In the genomic region with DNA sequence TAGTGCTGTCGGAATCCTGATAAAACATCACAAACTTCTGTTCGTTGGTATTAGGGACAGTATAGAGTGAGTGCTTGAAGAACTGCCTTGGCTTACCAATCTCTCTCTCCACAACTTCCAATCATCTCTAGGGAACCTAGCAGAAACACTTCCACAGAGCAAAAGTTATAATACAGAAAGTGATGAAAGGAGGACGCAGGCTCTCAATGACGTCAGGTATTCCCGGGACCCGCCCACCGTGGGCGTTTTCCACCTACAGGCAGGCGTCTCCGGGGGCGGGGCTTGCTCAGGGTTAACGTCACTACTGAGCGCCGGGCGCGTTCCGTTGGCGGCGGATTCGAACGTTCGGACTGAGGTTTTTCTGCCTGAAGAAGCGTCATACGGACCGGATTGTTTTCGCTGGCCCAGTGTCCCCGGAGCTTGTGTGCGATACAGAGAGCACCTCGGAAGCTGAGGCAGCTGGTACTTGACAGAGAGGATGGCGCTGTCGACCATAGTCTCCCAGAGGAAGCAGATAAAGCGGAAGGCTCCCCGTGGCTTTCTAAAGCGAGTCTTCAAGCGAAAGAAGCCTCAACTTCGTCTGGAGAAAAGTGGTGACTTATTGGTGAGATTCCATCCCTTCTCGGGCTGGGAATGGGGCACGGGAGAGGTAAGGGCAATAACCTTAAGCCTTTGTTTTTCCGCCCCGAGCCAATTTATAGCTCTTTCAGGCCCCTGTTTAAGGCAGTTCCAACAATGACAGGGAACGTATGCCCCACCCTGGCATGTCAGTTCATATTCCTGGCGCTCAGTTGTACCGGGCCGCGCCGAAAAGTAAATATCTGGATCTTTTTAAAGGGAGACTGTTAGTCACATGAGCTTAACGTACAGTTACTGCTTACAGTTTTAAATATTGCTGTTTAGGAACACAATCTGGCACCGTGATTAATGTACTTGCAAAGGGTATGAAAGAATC, we compare ENCODE assay signal across 8 cellular contexts. TPM values are rescaled to one million over a fixed set of nuclear protein-coding genes. Genes with fewer than 3 reads are reported as not detected.
A peak's percentile ranks its signal among the peaks of the same experiment; 100 is the strongest.
DNase-seq lines count a peak whose midpoint lies in the region; ATAC-seq, FAIRE-seq and TF ChIP-seq lines count a peak whose summit lies in the region.

Gene CENPW, plus strand, starts transcription at position 320 of the 955 bp plus-strand sequence. Its CDS starts 159 bp downstream, at position 479.

- H3K9me3 Mint-ChIP-seq in WTC11, result no peaks in the 10 kb centered on the region

- no peak for TF ChIP-seq CTCF in WTC11 (IDR thresholded peaks at IDR 0.05)

- peak; percentile 87 for FAIRE-seq in islet of Langerhans (lab: Jason Lieb, UNC)

- ATAC-seq in GM19025 (IDR thresholded peaks at IDR 0.05; ENCODE audit: low read depth, unreplicated experiment) (peak; percentile 97), HG03196 (IDR thresholded peaks at IDR 0.05; ENCODE audit: unreplicated experiment) (peak; percentile 95), WTC11 (peak; percentile 88)

- H3K27me3 Mint-ChIP-seq in WTC11 (ENCODE audit: low read depth), result no peaks in the 10 kb centered on the region

- no peaks in the 10 kb centered on the region for H3K36me3 Mint-ChIP-seq in WTC11

- peak; percentile 98 for DNase-seq in AG20443 (ENCODE audit: low spot score)
- DNase-seq in NCI-H2227 treated with DMSO at 0.1 percent for 48 hours (lab: John Stamatoyannopoulos, UW), result peak; percentile 72
- DNase-seq in WTC11 (ENCODE audit: low spot score), result peak; percentile 98
- DNase-seq in caudate nucleus (lab: John Stamatoyannopoulos, UW), result peak in 60 of 61 donors; percentile 9 to 92 (median 66)
- peak; percentile 97 for DNase-seq in stimulated activated CD4-positive, alpha-beta T cell treated with anti-CD3 and anti-CD28 coated beads, Interleukin-12 subunit alpha, Interleukin-12 subunit beta, amount 100 ng/mL, for 4 hours

- H3K4me3 Mint-ChIP-seq in WTC11, result no peak within 1 kb of the TSS

- POLR2A ChIA-PET in WTC11 (lab: Charles Lee), result interaction anchor here (1.0 to 1.2 kb wide), 2 partner anchors 165 to 353 kb away, joined by 3 to 5 read pairs; partner anchors contain the start of gene TRMT11

- H3K27ac ChIP-seq in caudate nucleus (ENCODE audit: low read depth, low read length), result no peak within 1 kb of the TSS

- H3K4me1 Mint-ChIP-seq in WTC11, result peaks cover 33% of the 10 kb centered on the region

- CTCF ChIA-PET in WTC11 (lab: Charles Lee), result interaction anchor here (1.1 to 1.8 kb wide), 3 partner anchors 21 to 317 kb away, joined by 3 to 6 read pairs (median 4); no protein-coding TSS in a partner anchor

- no peak within 1 kb of the TSS for H3K27ac Mint-ChIP-seq in WTC11

TF ChIP-seq in WTC11, 78 proteins besides CTCF, POLR2A, EP300 and RAD21 (continues in another document):
- TF ChIP-seq ZNF232 (CRISPR knock-in tag; IDR thresholded peaks at IDR 0.05) (no peak), GABPB1 (CRISPR knock-in tag; IDR thresholded peaks at IDR 0.05) (0 out of 2 replicates have a peak, but pooled peaks have one; percentile 71), SP1 (CRISPR knock-in tag; conservative IDR thresholded peaks at IDR 0.05) (peak; percentile 97), TEAD1 (CRISPR knock-in tag; IDR thresholded peaks at IDR 0.05) (0 out of 2 replicates have a peak, but pooled peaks have one; percentile 20), FOXJ3 (CRISPR knock-in tag; IDR thresholded peaks at IDR 0.05; ENCODE audit: borderline replicate concordance) (no peak), EMX1 (CRISPR knock-in tag; IDR thresholded peaks at IDR 0.05) (no peak), ZNF219 (CRISPR knock-in tag; IDR thresholded peaks at IDR 0.05; ENCODE audit: borderline replicate concordance) (no peak), ETV6 (CRISPR knock-in tag; IDR thresholded peaks at IDR 0.05) (no peak), MXD4 (CRISPR knock-in tag; IDR thresholded peaks at IDR 0.05; ENCODE audit: borderline replicate concordance) (no peak), ATF1 (CRISPR knock-in tag; IDR thresholded peaks at IDR 0.05) (no peak), RORB (CRISPR knock-in tag; IDR thresholded peaks at IDR 0.05) (no peak), NFYB (CRISPR knock-in tag; conservative IDR thresholded peaks at IDR 0.05; ENCODE audit: low read depth) (no peak), ZNF671 (CRISPR knock-in tag; IDR thresholded peaks at IDR 0.05) (no peak)
- TF ChIP-seq, protein P1, sequence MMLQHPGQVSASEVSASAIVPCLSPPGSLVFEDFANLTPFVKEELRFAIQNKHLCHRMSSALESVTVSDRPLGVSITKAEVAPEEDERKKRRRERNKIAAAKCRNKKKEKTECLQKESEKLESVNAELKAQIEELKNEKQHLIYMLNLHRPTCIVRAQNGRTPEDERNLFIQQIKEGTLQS (CRISPR knock-in tag; conservative IDR thresholded peaks at IDR 0.05), result no peak
- TF ChIP-seq, protein P2, sequence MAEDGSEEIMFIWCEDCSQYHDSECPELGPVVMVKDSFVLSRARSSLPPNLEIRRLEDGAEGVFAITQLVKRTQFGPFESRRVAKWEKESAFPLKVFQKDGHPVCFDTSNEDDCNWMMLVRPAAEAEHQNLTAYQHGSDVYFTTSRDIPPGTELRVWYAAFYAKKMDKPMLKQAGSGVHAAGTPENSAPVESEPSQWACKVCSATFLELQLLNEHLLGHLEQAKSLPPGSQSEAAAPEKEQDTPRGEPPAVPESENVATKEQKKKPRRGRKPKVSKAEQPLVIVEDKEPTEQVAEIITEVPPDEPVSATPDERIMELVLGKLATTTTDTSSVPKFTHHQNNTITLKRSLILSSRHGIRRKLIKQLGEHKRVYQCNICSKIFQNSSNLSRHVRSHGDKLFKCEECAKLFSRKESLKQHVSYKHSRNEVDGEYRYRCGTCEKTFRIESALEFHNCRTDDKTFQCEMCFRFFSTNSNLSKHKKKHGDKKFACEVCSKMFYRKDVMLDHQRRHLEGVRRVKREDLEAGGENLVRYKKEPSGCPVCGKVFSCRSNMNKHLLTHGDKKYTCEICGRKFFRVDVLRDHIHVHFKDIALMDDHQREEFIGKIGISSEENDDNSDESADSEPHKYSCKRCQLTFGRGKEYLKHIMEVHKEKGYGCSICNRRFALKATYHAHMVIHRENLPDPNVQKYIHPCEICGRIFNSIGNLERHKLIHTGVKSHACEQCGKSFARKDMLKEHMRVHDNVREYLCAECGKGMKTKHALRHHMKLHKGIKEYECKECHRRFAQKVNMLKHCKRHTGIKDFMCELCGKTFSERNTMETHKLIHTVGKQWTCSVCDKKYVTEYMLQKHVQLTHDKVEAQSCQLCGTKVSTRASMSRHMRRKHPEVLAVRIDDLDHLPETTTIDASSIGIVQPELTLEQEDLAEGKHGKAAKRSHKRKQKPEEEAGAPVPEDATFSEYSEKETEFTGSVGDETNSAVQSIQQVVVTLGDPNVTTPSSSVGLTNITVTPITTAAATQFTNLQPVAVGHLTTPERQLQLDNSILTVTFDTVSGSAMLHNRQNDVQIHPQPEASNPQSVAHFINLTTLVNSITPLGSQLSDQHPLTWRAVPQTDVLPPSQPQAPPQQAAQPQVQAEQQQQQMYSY (CRISPR knock-in tag; IDR thresholded peaks at IDR 0.05), result peak; percentile 40; the same call in 1 of the 2 replicates
- TF ChIP-seq, protein P3, sequence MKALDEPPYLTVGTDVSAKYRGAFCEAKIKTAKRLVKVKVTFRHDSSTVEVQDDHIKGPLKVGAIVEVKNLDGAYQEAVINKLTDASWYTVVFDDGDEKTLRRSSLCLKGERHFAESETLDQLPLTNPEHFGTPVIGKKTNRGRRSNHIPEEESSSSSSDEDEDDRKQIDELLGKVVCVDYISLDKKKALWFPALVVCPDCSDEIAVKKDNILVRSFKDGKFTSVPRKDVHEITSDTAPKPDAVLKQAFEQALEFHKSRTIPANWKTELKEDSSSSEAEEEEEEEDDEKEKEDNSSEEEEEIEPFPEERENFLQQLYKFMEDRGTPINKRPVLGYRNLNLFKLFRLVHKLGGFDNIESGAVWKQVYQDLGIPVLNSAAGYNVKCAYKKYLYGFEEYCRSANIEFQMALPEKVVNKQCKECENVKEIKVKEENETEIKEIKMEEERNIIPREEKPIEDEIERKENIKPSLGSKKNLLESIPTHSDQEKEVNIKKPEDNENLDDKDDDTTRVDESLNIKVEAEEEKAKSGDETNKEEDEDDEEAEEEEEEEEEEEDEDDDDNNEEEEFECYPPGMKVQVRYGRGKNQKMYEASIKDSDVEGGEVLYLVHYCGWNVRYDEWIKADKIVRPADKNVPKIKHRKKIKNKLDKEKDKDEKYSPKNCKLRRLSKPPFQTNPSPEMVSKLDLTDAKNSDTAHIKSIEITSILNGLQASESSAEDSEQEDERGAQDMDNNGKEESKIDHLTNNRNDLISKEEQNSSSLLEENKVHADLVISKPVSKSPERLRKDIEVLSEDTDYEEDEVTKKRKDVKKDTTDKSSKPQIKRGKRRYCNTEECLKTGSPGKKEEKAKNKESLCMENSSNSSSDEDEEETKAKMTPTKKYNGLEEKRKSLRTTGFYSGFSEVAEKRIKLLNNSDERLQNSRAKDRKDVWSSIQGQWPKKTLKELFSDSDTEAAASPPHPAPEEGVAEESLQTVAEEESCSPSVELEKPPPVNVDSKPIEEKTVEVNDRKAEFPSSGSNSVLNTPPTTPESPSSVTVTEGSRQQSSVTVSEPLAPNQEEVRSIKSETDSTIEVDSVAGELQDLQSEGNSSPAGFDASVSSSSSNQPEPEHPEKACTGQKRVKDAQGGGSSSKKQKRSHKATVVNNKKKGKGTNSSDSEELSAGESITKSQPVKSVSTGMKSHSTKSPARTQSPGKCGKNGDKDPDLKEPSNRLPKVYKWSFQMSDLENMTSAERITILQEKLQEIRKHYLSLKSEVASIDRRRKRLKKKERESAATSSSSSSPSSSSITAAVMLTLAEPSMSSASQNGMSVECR (CRISPR knock-in tag; IDR thresholded peaks at IDR 0.05; ENCODE audit: borderline replicate concordance), result peak; percentile 22; the same call in 1 of the 2 replicates
- TF ChIP-seq, protein P4, sequence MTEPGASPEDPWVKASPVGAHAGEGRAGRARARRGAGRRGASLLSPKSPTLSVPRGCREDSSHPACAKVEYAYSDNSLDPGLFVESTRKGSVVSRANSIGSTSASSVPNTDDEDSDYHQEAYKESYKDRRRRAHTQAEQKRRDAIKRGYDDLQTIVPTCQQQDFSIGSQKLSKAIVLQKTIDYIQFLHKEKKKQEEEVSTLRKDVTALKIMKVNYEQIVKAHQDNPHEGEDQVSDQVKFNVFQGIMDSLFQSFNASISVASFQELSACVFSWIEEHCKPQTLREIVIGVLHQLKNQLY (CRISPR knock-in tag; IDR thresholded peaks at IDR 0.05), result no peak
- TF ChIP-seq, protein P5, sequence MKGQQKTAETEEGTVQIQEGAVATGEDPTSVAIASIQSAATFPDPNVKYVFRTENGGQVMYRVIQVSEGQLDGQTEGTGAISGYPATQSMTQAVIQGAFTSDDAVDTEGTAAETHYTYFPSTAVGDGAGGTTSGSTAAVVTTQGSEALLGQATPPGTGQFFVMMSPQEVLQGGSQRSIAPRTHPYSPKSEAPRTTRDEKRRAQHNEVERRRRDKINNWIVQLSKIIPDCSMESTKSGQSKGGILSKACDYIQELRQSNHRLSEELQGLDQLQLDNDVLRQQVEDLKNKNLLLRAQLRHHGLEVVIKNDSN (CRISPR knock-in tag; IDR thresholded peaks at IDR 0.05), result no peak

RNA-seq across cellular contexts. Expression of gene CENPW, which starts in this region (rescaled TPM):
- total RNA-seq in WTC11 (2021), result 84.1 to 90.4 TPM (median 85.1 TPM) in 3 replicates
